In the genomic region with DNA sequence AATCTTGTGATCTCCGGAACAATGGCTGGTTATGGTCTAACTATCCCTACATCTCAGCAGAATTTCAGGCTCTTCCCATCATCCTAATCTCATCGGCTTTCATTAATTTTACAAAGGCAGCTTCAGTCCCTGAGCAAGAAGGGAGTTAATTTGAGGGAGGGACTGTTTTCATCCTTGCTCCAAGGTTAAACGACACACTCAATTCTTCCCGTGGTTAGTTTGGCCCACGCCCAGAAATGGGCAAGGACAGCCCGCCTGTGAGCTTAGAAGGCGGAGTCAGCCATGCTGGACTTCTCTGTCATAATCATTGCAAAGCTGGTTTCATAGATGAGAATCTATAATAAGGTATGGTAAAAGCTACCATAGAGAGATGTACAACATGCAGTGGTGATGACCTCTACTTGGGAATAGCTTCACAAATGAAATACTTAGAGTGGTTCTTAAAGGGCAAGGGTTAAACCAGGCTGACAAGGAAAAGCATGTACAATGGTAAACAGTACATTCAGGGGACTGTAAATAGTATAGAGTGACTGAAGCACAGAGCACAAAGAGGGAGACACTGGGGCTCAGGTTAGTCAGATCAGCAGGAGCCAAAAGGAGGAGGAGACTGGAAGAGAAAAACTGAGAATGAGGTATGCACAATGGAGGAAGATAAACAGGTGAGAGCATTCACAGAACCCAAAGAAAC, we compare ENCODE assay signal across 15 cellular contexts.
DNase-seq lines count a peak whose midpoint lies in the region; TF ChIP-seq lines count a peak whose summit lies in the region.
"Had no signal": no experiment of that assay in that cellular context is flagged by ENCODE, and none has a peak within 500 bp of the region (broad histone marks: within the 10 kb centered on the region; RNA-seq: fewer than 3 reads in every experiment).

No MANE protein-coding gene starts in this region.

- no peak overlapping the region for H3K27ac ChIP-seq in transverse colon
- H3K27ac ChIP-seq: KMS-11 had no signal

- intact Hi-C loops in transverse colon (cut with DNase I; ENCODE audit: low total_unique reads), result no loop called here

- WGBS in transverse colon (ENCODE audit: low coverage in 1 of 2), 2 donors, result 61 to 83% methylated on average over 1 to 7 of the region's 7 CpGs

- TF ChIP-seq EP300 in transverse colon (IDR thresholded peaks at IDR 0.05; ENCODE audit: low read depth), result no peak

- in situ Hi-C loops in transverse colon (cut with MboI; ENCODE audit: low pct_ligation_motif_present in 1 of 4, low pct_unique_long_range_greater_than_20kb in 1 of 4, low sequenced_read_pairs in 3 of 4), result no loop called here

- H3K4me3 ChIP-seq in MG63 (no peak overlapping the region), transverse colon (no peak overlapping the region)

- H3K36me3 ChIP-seq in MG63 (no peaks in the 10 kb centered on the region), transverse colon (no peaks in the 10 kb centered on the region)

- TF ChIP-seq CTCF in transverse colon (IDR thresholded peaks at IDR 0.05), result no peak

- H3K9me3 ChIP-seq in MG63 (no peaks in the 10 kb centered on the region), transverse colon (no peaks in the 10 kb centered on the region)
- H3K9me3 ChIP-seq: Caco-2 had no signal

- peak; percentile 7 for DNase-seq in NCI-H345 (lab: John Stamatoyannopoulos, UW)
- DNase-seq in NCI-H345 treated with DMSO at 0.1 percent for 48 hours (lab: John Stamatoyannopoulos, UW; ENCODE audit: unreplicated experiment), result no peak
- DNase-seq in MG63, result peak; percentile 4
- peak; percentile 27 for DNase-seq in cerebellar cortex (ENCODE audit: low spot score)
- DNase-seq in transverse colon, result peak; percentile 12
- DNase-seq in hepatic stellate cell (ENCODE audit: low spot score), result no peak
- no peak for DNase-seq in SHP77 (lab: John Stamatoyannopoulos, UW)
- DNase-seq: Caco-2; CD4-positive, CD25-positive, alpha-beta regulatory T cell; NCI-H1417 treated with DMSO at 0.1 percent for 48 hours; NCI-H1930; NCI-H2171; NCI-H510A; NCI-H82 had no signal

- no peaks in the 10 kb centered on the region for H3K27me3 ChIP-seq in MG63
- H3K27me3 ChIP-seq in transverse colon, result no peaks in the 10 kb centered on the region

- TF ChIP-seq POLR2A in transverse colon (IDR thresholded peaks at IDR 0.05), result no peak

- no peaks in the 10 kb centered on the region for H3K4me1 ChIP-seq in transverse colon
- H3K4me1 ChIP-seq: Caco-2 had no signal

Comparison
In these comparisons a context has a peak if more than half of its experiments do, and no peak if none do; other contexts are left out.
1. DNase-seq: peak in NCI-H345 (single experiment), MG63 (single experiment), cerebellar cortex (single experiment) and transverse colon (single experiment); none in NCI-H345 treated with DMSO at 0.1 percent for 48 hours (single experiment), hepatic stellate cell (single experiment) and SHP77 (0 of 2).